In genomic region chr18:54607213-54607934, GRCh38 we compare ENCODE assay signal across 10 cellular contexts. TPM values are rescaled to one million over a fixed set of nuclear protein-coding genes. Genes with fewer than 3 reads are reported as not detected.
A peak's percentile ranks its signal among the peaks of the same experiment; 100 is the strongest.
DNase-seq lines count a peak whose midpoint lies in the region; ATAC-seq, FAIRE-seq and TF ChIP-seq lines count a peak whose summit lies in the region.
"Had no signal": no experiment of that assay in that cellular context is flagged by ENCODE, and none has a peak within 500 bp of the region (broad histone marks: within the 10 kb centered on the region; RNA-seq: fewer than 3 reads in every experiment).

No MANE protein-coding gene starts in this region.

- no peak overlapping the region for H3K4me2 ChIP-seq in neuronal stem cell (ENCODE audit: insufficient read depth, low read length, poor library complexity, severe bottlenecking)

- no peak for TF ChIP-seq POLR2A in GM12891 (IDR thresholded peaks at IDR 0.05; ENCODE audit: low read depth, low read length)

- no peak for ATAC-seq in GM18909 (IDR thresholded peaks at IDR 0.05; ENCODE audit: poor library complexity, unreplicated experiment)
- ATAC-seq in HG03139 (IDR thresholded peaks at IDR 0.05; ENCODE audit: unreplicated experiment): no peak

- H3K27me3 Mint-ChIP-seq in endodermal cell (ENCODE audit: insufficient read depth): no peaks in the 10 kb centered on the region
- H3K27me3 Mint-ChIP-seq in endothelial cell (ENCODE audit: unreplicated experiment): no peaks in the 10 kb centered on the region
- H3K27me3 Mint-ChIP-seq: activated naive CD4-positive, alpha-beta T cell treated with anti-CD3 and anti-CD28 coated beads, Interleukin-2, amount 50 U/mL, for 24 hours had no signal

- no peak overlapping the region for H2BK12ac ChIP-seq in neuronal stem cell (ENCODE audit: low read length)

- no peak overlapping the region for H3K27ac ChIP-seq in endodermal cell (ENCODE audit: low read depth, low read length)
- H3K27ac ChIP-seq in neuronal stem cell (replicated peaks; ENCODE audit: low read length): no peak overlapping the region

- H3K4ac ChIP-seq in neuronal stem cell (ENCODE audit: low read length): no peak overlapping the region

- H3K4me1 Mint-ChIP-seq in endodermal cell: peaks cover 5% of the 10 kb centered on the region
- H3K4me1 Mint-ChIP-seq in endothelial cell (ENCODE audit: unreplicated experiment): peaks cover 3% of the 10 kb centered on the region
- H3K4me1 Mint-ChIP-seq: activated naive CD4-positive, alpha-beta T cell treated with anti-CD3 and anti-CD28 coated beads, Interleukin-2, amount 50 U/mL, for 24 hours had no signal

- H2AFZ ChIP-seq in neuronal stem cell (ENCODE audit: low read length): peak overlapping the region; percentile 63

- WGBS in endodermal cell (ENCODE audit: insufficient coverage in 1 of 2, insufficient read length in 1 of 2), 2 experiments: 65 to 71% methylated on average over 7 to 10 of the region's 10 CpGs
- no CpG with 5 or more reads among the region's 10 CpGs for WGBS in neuronal stem cell (ENCODE audit: extremely low coverage in 2 of 2, insufficient read length in 2 of 2, insufficient replicate concordance in 1 of 2), 2 donors

- no peak overlapping the region for H3K4me3 ChIP-seq in endodermal cell (ENCODE audit: low read length)
- H3K4me3 ChIP-seq in neuronal stem cell (ENCODE audit: low read length in 2 of 2): peak overlapping the region in 1 of 2 donors; percentile 16

- H4K8ac ChIP-seq in neuronal stem cell (ENCODE audit: low read depth, low read length): no peak overlapping the region

- H3K27ac Mint-ChIP-seq in endodermal cell: peak overlapping the region; percentile 19
- no peak overlapping the region for H3K27ac Mint-ChIP-seq in endothelial cell (ENCODE audit: unreplicated experiment)
- H3K27ac Mint-ChIP-seq: activated naive CD4-positive, alpha-beta T cell treated with anti-CD3 and anti-CD28 coated beads, Interleukin-2, amount 50 U/mL, for 24 hours had no signal

- DNase-seq in GM12891 (ENCODE audit: insufficient read length, low spot score) (no peak), NCI-H460 (ENCODE audit: extremely low read depth, low read depth) (peak; percentile 26), endodermal cell (peak; percentile 54), neuronal stem cell (ENCODE audit: low spot score) (no peak), endothelial cell (ENCODE audit: low spot score) (no peak), SKM-1 (lab: John Stamatoyannopoulos, UW; ENCODE audit: unreplicated experiment) (no peak)

- no peak overlapping the region for H3K4me3 Mint-ChIP-seq in endodermal cell
- no peak overlapping the region for H3K4me3 Mint-ChIP-seq in endothelial cell (ENCODE audit: unreplicated experiment)
- H3K4me3 Mint-ChIP-seq: activated naive CD4-positive, alpha-beta T cell treated with anti-CD3 and anti-CD28 coated beads, Interleukin-2, amount 50 U/mL, for 24 hours had no signal

- peaks cover 2% of the 10 kb centered on the region for H3K79me1 ChIP-seq in neuronal stem cell (ENCODE audit: low read depth, low read length)

- H3K27me3 ChIP-seq in endodermal cell (ENCODE audit: control insufficient read depth, insufficient read depth, low read length, poor library complexity, severe bottlenecking): no peaks in the 10 kb centered on the region
- peaks cover 0 to 2% (median 0%) of the 10 kb centered on the region in 3 experiments for H3K27me3 ChIP-seq in neuronal stem cell (ENCODE audit: control insufficient read depth in 3 of 3, insufficient read depth in 3 of 3, low read depth in 1 of 3, low read length in 3 of 3)

- no peak overlapping the region for H3K18ac ChIP-seq in neuronal stem cell (ENCODE audit: low read length)

- H3K9me3 Mint-ChIP-seq in endodermal cell: no peaks in the 10 kb centered on the region
- no peaks in the 10 kb centered on the region for H3K9me3 Mint-ChIP-seq in endothelial cell (ENCODE audit: unreplicated experiment)
- H3K9me3 Mint-ChIP-seq: activated naive CD4-positive, alpha-beta T cell treated with anti-CD3 and anti-CD28 coated beads, Interleukin-2, amount 50 U/mL, for 24 hours had no signal

- no peak overlapping the region for H3K9ac ChIP-seq in endodermal cell (ENCODE audit: extremely low read depth, low read length, poor library complexity, severe bottlenecking)
- no peak overlapping the region for H3K9ac ChIP-seq in neuronal stem cell (ENCODE audit: low read depth, low read length, poor library complexity)

- no peaks in the 10 kb centered on the region for H3K4me1 ChIP-seq in endodermal cell (ENCODE audit: control insufficient read depth, insufficient read depth, low read length)
- H3K4me1 ChIP-seq in neuronal stem cell (ENCODE audit: control insufficient read depth in 2 of 2, insufficient read depth in 1 of 2, low read depth in 1 of 2, low read length in 2 of 2): peaks cover 0 to 2% of the 10 kb centered on the region in 2 donors

- H2BK120ac ChIP-seq in neuronal stem cell (ENCODE audit: low read depth, low read length): no peak overlapping the region

- H3K9me3 ChIP-seq in endodermal cell (ENCODE audit: control insufficient read depth, low read length) (no peaks in the 10 kb centered on the region), neuronal stem cell (replicated peaks in 1 of 2; ENCODE audit: control insufficient read depth in 2 of 2, insufficient read depth in 1 of 2, low read depth in 1 of 2, low read length in 2 of 2) (no peaks in the 10 kb centered on the region)

- H3K36me3 ChIP-seq in endodermal cell (ENCODE audit: control insufficient read depth, insufficient read depth, low read length): no peaks in the 10 kb centered on the region
- H3K36me3 ChIP-seq in neuronal stem cell (replicated peaks in 1 of 2; ENCODE audit: control insufficient read depth in 2 of 2, insufficient read depth in 2 of 2, low read length in 2 of 2): no peaks in the 10 kb centered on the region

- no peak overlapping the region for H3K23ac ChIP-seq in neuronal stem cell (ENCODE audit: low read depth, low read length, poor library complexity)

- H3K36me3 Mint-ChIP-seq in endodermal cell (ENCODE audit: low read depth): no peaks in the 10 kb centered on the region
- H3K36me3 Mint-ChIP-seq in endothelial cell (ENCODE audit: low read depth, unreplicated experiment): no peaks in the 10 kb centered on the region
- H3K36me3 Mint-ChIP-seq: activated naive CD4-positive, alpha-beta T cell treated with anti-CD3 and anti-CD28 coated beads, Interleukin-2, amount 50 U/mL, for 24 hours had no signal

- TF ChIP-seq CTCF in endodermal cell (conservative IDR thresholded peaks at IDR 0.05) (no peak), endothelial cell (IDR thresholded peaks at IDR 0.05; ENCODE audit: unreplicated experiment) (no peak)

- H2BK15ac ChIP-seq in neuronal stem cell (ENCODE audit: low read length): no peak overlapping the region

- no peak overlapping the region for H4K91ac ChIP-seq in neuronal stem cell (ENCODE audit: low read depth, low read length, poor library complexity)

- peak; percentile 13 for FAIRE-seq in GM12891 (lab: Jason Lieb, UNC)
- FAIRE-seq: GM18507 had no signal

- H2AK5ac ChIP-seq in neuronal stem cell (ENCODE audit: low read depth, low read length): no peak overlapping the region

- no peak overlapping the region for H3K14ac ChIP-seq in neuronal stem cell (ENCODE audit: low read length)

- H2BK5ac ChIP-seq in neuronal stem cell (ENCODE audit: low read length): no peak overlapping the region

TF ChIP-seq in GM12891, 5 proteins besides CTCF, POLR2A, EP300 and RAD21:
- TF ChIP-seq TAF1 (IDR thresholded peaks at IDR 0.05; ENCODE audit: low read depth, low read length): no peak
- no peak for TF ChIP-seq SPI1 (IDR thresholded peaks at IDR 0.05; ENCODE audit: low read depth, low read length)
- no peak for TF ChIP-seq PAX5 (IDR thresholded peaks at IDR 0.05; ENCODE audit: insufficient read depth, low read length, severe bottlenecking)
- TF ChIP-seq POU2F2 (IDR thresholded peaks at IDR 0.05; ENCODE audit: low read depth, low read length): no peak
- no peak for TF ChIP-seq POLR2AphosphoS5 (IDR thresholded peaks at IDR 0.05; ENCODE audit: low read depth, low read length)

RNA-seq across cellular contexts. Expression of gene DYNAP, which starts 16.3 kb away (rescaled TPM):
- polyA plus RNA-seq in GM12891 (2012; ENCODE audit: low read depth, missing spikeins): not detected
- total RNA-seq in NCI-H460 (2014; rRNA removed; shearing (Covaris generic)): not detected in 2 replicates
- polyA plus RNA-seq in NCI-H460 (2014; cell fraction: nucleus; rRNA removed): not detected in 2 replicates
- not detected for total RNA-seq in endodermal cell
- polyA plus RNA-seq in endodermal cell (2013, experiment 1 of 2): not detected
- polyA plus RNA-seq in endodermal cell (2013, experiment 2 of 2): not detected
- not detected for polyA plus RNA-seq in neuronal stem cell (2013, experiment 1 of 2)
- 0.04 TPM for polyA plus RNA-seq in neuronal stem cell (2013, experiment 2 of 2)
- not detected for total RNA-seq in endothelial cell (ENCODE audit: unreplicated experiment)

Comparison
In these comparisons a context has a peak if more than half of its experiments do, and no peak if none do; other contexts are left out.
1. DNase-seq: peak in NCI-H460 (single experiment) and endodermal cell (single experiment); none in GM12891 (single experiment), neuronal stem cell (single experiment), endothelial cell (single experiment) and SKM-1 (single experiment).